Comparison of ENCODE assay signal across 26 cellular contexts in the genomic region with DNA sequence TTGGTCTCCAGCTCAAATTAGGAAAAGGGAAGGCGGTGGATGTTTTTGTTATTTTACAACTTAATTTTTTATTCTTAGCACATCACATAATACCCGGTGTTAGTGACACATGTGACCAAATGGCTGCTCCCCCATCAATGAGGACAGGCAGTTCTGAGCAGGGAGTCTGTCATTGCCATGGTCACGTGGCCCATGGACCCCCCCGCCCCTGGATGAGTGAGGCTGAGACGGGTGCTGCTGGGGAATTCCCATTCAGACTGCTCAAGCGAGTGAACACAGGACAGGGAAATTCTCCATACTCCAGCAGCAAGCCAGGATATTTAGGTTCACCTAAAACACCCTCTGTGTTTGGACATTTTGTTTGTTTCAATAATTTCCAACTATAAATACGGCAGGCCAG. TPM values are rescaled to one million over a fixed set of nuclear protein-coding genes. Genes with fewer than 3 reads are reported as not detected.
A peak's percentile ranks its signal among the peaks of the same experiment; 100 is the strongest.
DNase-seq lines count a peak whose midpoint lies in the region; ATAC-seq, FAIRE-seq and TF ChIP-seq lines count a peak whose summit lies in the region.
"Had no signal": no experiment of that assay in that cellular context is flagged by ENCODE, and none has a peak within 500 bp of the region (broad histone marks: within the 10 kb centered on the region; RNA-seq: fewer than 3 reads in every experiment).

No MANE protein-coding gene starts in this region.

- no peak for FAIRE-seq in kidney (lab: Jason Lieb, UNC)
- FAIRE-seq: A204.1, GM12891, islet of Langerhans had no signal

- H3K4me1 Mint-ChIP-seq in activated CD8-positive, alpha-beta memory T cell treated with anti-CD3 and anti-CD28 coated beads, Interleukin-2, amount 10 ng/mL, durations not matched to agents 7 days and 5 days, result no peaks in the 10 kb centered on the region

- no peaks in the 10 kb centered on the region for H3K9me3 ChIP-seq in kidney (ENCODE audit: control insufficient read depth in 1 of 2, low read length in 2 of 2)
- H3K9me3 ChIP-seq: SJSA1 had no signal

- CTCF ChIA-PET in RWPE1 (lab: Yijun Ruan, JAX), result no interaction called here
- CTCF ChIA-PET in activated CD8-positive, alpha-beta memory T cell treated with anti-CD3 and anti-CD28 coated beads, Interleukin-2, amount 10 ng/mL, durations not matched to agents 7 days and 5 days (lab: Charles Lee), result no interaction called here

- POLR2A ChIA-PET in RWPE1 (lab: Yijun Ruan, JAX; ENCODE audit: low non-redundant PET), result no interaction called here

- H3K36me3 ChIP-seq in kidney (ENCODE audit: control insufficient read depth in 1 of 2, insufficient read depth in 2 of 2, low read length in 2 of 2), result no peaks in the 10 kb centered on the region
- H3K36me3 ChIP-seq: SJSA1, WERI-Rb-1 had no signal

- H3K4me1 ChIP-seq in kidney (ENCODE audit: control insufficient read depth in 1 of 2, insufficient read depth in 1 of 2, low read depth in 1 of 2, low read length in 2 of 2), result peaks cover 21 to 38% of the 10 kb centered on the region in 2 donors
- H3K4me1 ChIP-seq: SJSA1 had no signal

- H3K27ac ChIP-seq in kidney (ENCODE audit: low read depth in 2 of 2, low read length in 2 of 2), result peak overlapping the region; percentile 72 to 84
- H3K27ac ChIP-seq in substantia nigra (ENCODE audit: low read depth, low read length, poor library complexity, severe bottlenecking), result no peak overlapping the region
- H3K27ac ChIP-seq in RWPE1, result no peak overlapping the region
- H3K27ac ChIP-seq: SJSA1, WERI-Rb-1 had no signal

- peak overlapping the region in 1 of 2 donors; percentile 32 for H3K4me3 ChIP-seq in kidney (ENCODE audit: low read length in 2 of 2)
- H3K4me3 ChIP-seq: lung, SJSA1 had no signal

- H3K9ac ChIP-seq in kidney (ENCODE audit: low read length in 2 of 2), result peak overlapping the region in 1 of 2 donors; percentile 51

- no peak overlapping the region for H3K27ac Mint-ChIP-seq in activated CD8-positive, alpha-beta memory T cell treated with anti-CD3 and anti-CD28 coated beads, Interleukin-2, amount 10 ng/mL, durations not matched to agents 7 days and 5 days
- H3K27ac Mint-ChIP-seq: activated CD8-positive, alpha-beta T cell treated with anti-CD3 and anti-CD28 coated beads for 36 hours; stimulated activated naive CD8-positive, alpha-beta T cell treated with anti-CD3 and anti-CD28 coated beads, Interleukin-15, Interleukin-2, amounts not matched to agents 100 ng/mL and 50 ng/mL, for 24 hours; type B pancreatic cell had no signal

- intact Hi-C loops in kidney (cut with DNase I), result no loop called here

- no peaks in the 10 kb centered on the region for H3K9me3 Mint-ChIP-seq in activated CD8-positive, alpha-beta memory T cell treated with anti-CD3 and anti-CD28 coated beads, Interleukin-2, amount 10 ng/mL, durations not matched to agents 7 days and 5 days (ENCODE audit: low read depth)
- H3K9me3 Mint-ChIP-seq: activated CD8-positive, alpha-beta T cell treated with anti-CD3 and anti-CD28 coated beads for 36 hours; type B pancreatic cell had no signal

- peak; percentile 6 for DNase-seq in activated CD4-positive, alpha-beta T cell treated with anti-CD3 and anti-CD28 coated beads for 48 hours
- no peak for DNase-seq in activated CD4-positive, alpha-beta T cell treated with anti-CD3 and anti-CD28 coated beads for 1 hour
- DNase-seq in astrocyte of the hippocampus (ENCODE audit: low read depth, low spot score) (peak; percentile 30), kidney (no peak), substantia nigra (lab: John Stamatoyannopoulos, UW) (peak in 37 of 49 donors; percentile 1 to 81 (median 35)), RWPE1 (ENCODE audit: low spot score) (no peak)
- DNase-seq in activated CD8-positive, alpha-beta memory T cell treated with anti-CD3 and anti-CD28 coated beads, Interleukin-2, amount 10 ng/mL, durations not matched to agents 7 days and 5 days, result no peak
- DNase-seq: activated T-cell treated with anti-CD3 and anti-CD28 coated beads, Interleukin-2, amount 50 U/mL, for 1 hour; COR-L47; DMS79 treated with DMSO at 0.1 percent for 48 hours; NCI-H1930; NCI-H345; NK-92 treated with Interleukin-12 subunit alpha and Interleukin-12 subunit beta, amount 100 ng/mL, for 24 hours; stimulated activated CD4-positive, alpha-beta T cell treated with anti-CD3 and anti-CD28 coated beads, Interleukin-4, amount 100 ng/mL, for 1 hour; T-helper 2 cell; WERI-Rb-1 had no signal

- TF ChIP-seq CTCF in kidney (IDR thresholded peaks at IDR 0.05; ENCODE audit: borderline replicate concordance, extremely low read depth, insufficient read depth), result no peak
- TF ChIP-seq CTCF in RWPE1 (conservative IDR thresholded peaks at IDR 0.05; ENCODE audit: low read depth), result no peak

- H3K27me3 Mint-ChIP-seq in activated CD8-positive, alpha-beta memory T cell treated with anti-CD3 and anti-CD28 coated beads, Interleukin-2, amount 10 ng/mL, durations not matched to agents 7 days and 5 days, result peaks cover 9% of the 10 kb centered on the region

- H3K36me3 Mint-ChIP-seq in activated CD8-positive, alpha-beta memory T cell treated with anti-CD3 and anti-CD28 coated beads, Interleukin-2, amount 10 ng/mL, durations not matched to agents 7 days and 5 days, result no peaks in the 10 kb centered on the region
- H3K36me3 Mint-ChIP-seq: type B pancreatic cell had no signal

- H3K4me3 Mint-ChIP-seq in activated CD8-positive, alpha-beta memory T cell treated with anti-CD3 and anti-CD28 coated beads, Interleukin-2, amount 10 ng/mL, durations not matched to agents 7 days and 5 days, result no peak overlapping the region
- H3K4me3 Mint-ChIP-seq: activated CD8-positive, alpha-beta T cell treated with anti-CD3 and anti-CD28 coated beads for 36 hours; stimulated activated naive CD8-positive, alpha-beta T cell treated with anti-CD3 and anti-CD28 coated beads, Interleukin-15, Interleukin-2, amounts not matched to agents 100 ng/mL and 50 ng/mL, for 24 hours; type B pancreatic cell had no signal

- ATAC-seq in activated CD8-positive, alpha-beta memory T cell treated with anti-CD3 and anti-CD28 coated beads, Interleukin-2, amount 10 ng/mL, durations not matched to agents 7 days and 5 days, result no peak
- no peak for ATAC-seq in HG02973 (IDR thresholded peaks at IDR 0.05; ENCODE audit: unreplicated experiment)
- ATAC-seq: Panc1 had no signal

RNA-seq across cellular contexts. Expression of gene SLC35B4, which starts 34.7 kb away (rescaled TPM):
- total RNA-seq in kidney, result 12.9 TPM
- polyA plus RNA-seq in kidney (ENCODE audit: insufficient read depth, low read depth, low replicate concordance), result 19.6 TPM
- total RNA-seq in activated CD8-positive, alpha-beta memory T cell treated with anti-CD3 and anti-CD28 coated beads, Interleukin-2, amount 10 ng/mL, durations not matched to agents 7 days and 5 days, result 10 to 100 TPM; 16.1 to 18.0 TPM

Comparison
In these comparisons a context has a peak if more than half of its experiments do, and no peak if none do; other contexts are left out.
1. DNase-seq: peak in activated CD4-positive, alpha-beta T cell treated with anti-CD3 and anti-CD28 coated beads for 48 hours (single experiment), astrocyte of the hippocampus (single experiment) and substantia nigra (37 of 49); none in activated CD4-positive, alpha-beta T cell treated with anti-CD3 and anti-CD28 coated beads for 1 hour (single experiment), kidney (single experiment), RWPE1 (single experiment) and activated CD8-positive, alpha-beta memory T cell treated with anti-CD3 and anti-CD28 coated beads, Interleukin-2, amount 10 ng/mL, durations not matched to agents 7 days and 5 days (single experiment).
2. H3K27ac ChIP-seq: peak in kidney (2 of 2); none in substantia nigra (single experiment) and RWPE1 (single experiment).